Comparison of ENCODE assay signal across 8 cellular contexts in the genomic region with DNA sequence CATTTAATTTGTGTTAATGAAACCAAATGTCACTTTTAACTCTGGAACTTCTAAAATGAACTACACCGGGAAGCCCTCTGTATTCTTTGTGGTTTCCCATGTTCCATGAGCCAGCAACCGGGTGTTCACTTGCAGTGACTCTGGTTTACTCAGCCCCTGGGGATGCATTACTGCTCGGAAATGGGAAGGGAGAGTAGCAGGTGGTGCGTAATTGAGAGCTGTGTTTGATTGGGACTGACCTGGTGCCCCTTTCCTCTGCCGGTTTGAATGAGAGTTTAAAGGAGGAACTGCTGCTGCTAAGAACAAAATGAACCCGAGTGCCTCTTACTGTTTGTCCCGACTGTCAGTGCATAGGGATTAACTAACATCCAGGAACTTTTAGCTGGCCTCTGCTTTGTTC.
DNase-seq lines count a peak whose midpoint lies in the region; ATAC-seq and TF ChIP-seq lines count a peak whose summit lies in the region.

No MANE protein-coding gene starts in this region.

- DNase-seq in NCI-H774 (lab: John Stamatoyannopoulos, UW) (peak; percentile 41), fibroblast of gingiva (ENCODE audit: low read depth) (peak; percentile 11), GM13976 (ENCODE audit: low spot score) (no peak), ACHN (no peak), islet precursor cell (no peak)

- TF ChIP-seq CTCF in GM13976 (IDR thresholded peaks at IDR 0.05; ENCODE audit: borderline replicate concordance, control extremely low read depth, extremely low read depth, insufficient read depth, missing control alignments), result no peak

- peak overlapping the region; percentile 73 for H3K4me3 Mint-ChIP-seq in stimulated activated naive CD8-positive, alpha-beta T cell treated with anti-CD3 and anti-CD28 coated beads, Interleukin-15, Interleukin-2, amounts not matched to agents 100 ng/mL and 50 ng/mL, for 24 hours

- H3K27me3 Mint-ChIP-seq in stimulated activated naive CD8-positive, alpha-beta T cell treated with anti-CD3 and anti-CD28 coated beads, Interleukin-15, Interleukin-2, amounts not matched to agents 100 ng/mL and 50 ng/mL, for 24 hours, result no peaks in the 10 kb centered on the region

- peaks cover 76% of the 10 kb centered on the region for H3K4me1 Mint-ChIP-seq in stimulated activated naive CD8-positive, alpha-beta T cell treated with anti-CD3 and anti-CD28 coated beads, Interleukin-15, Interleukin-2, amounts not matched to agents 100 ng/mL and 50 ng/mL, for 24 hours (ENCODE audit: low read depth)

- in situ Hi-C loops in GM13976 (cut with MboI; ENCODE audit: low sequenced_read_pairs, unreplicated experiment), result no loop called here
- in situ Hi-C loops in ACHN (cut with HindIII; ENCODE audit: low pct_ligation_motif_present, low pct_unique_long_range_greater_than_20kb, low sequenced_read_pairs), result no loop called here

- ATAC-seq in GM18868 (IDR thresholded peaks at IDR 0.05; ENCODE audit: unreplicated experiment) (peak; percentile 54), HG02763 (IDR thresholded peaks at IDR 0.05; ENCODE audit: unreplicated experiment) (peak; percentile 69)

- H3K27ac Mint-ChIP-seq in stimulated activated naive CD8-positive, alpha-beta T cell treated with anti-CD3 and anti-CD28 coated beads, Interleukin-15, Interleukin-2, amounts not matched to agents 100 ng/mL and 50 ng/mL, for 24 hours, result peak overlapping the region; percentile 95

- H3K36me3 Mint-ChIP-seq in stimulated activated naive CD8-positive, alpha-beta T cell treated with anti-CD3 and anti-CD28 coated beads, Interleukin-15, Interleukin-2, amounts not matched to agents 100 ng/mL and 50 ng/mL, for 24 hours (ENCODE audit: low read depth), result peaks cover 64% of the 10 kb centered on the region

- peaks cover 3% of the 10 kb centered on the region for H3K9me3 Mint-ChIP-seq in stimulated activated naive CD8-positive, alpha-beta T cell treated with anti-CD3 and anti-CD28 coated beads, Interleukin-15, Interleukin-2, amounts not matched to agents 100 ng/mL and 50 ng/mL, for 24 hours

Comparison
In these comparisons a context has a peak if more than half of its experiments do, and no peak if none do; other contexts are left out.
1. DNase-seq: peak in NCI-H774 (single experiment) and fibroblast of gingiva (single experiment); none in GM13976 (single experiment), ACHN (single experiment) and islet precursor cell (single experiment).